ENCODE assay signal across 9 cellular contexts in genomic region chr13:48410199-48410598, GRCh38. TPM values are rescaled to one million over a fixed set of nuclear protein-coding genes. Genes with fewer than 3 reads are reported as not detected.
A peak's percentile ranks its signal among the peaks of the same experiment; 100 is the strongest.
DNase-seq lines count a peak whose midpoint lies in the region; ATAC-seq and TF ChIP-seq lines count a peak whose summit lies in the region.
"Had no signal": no experiment of that assay in that cellular context is flagged by ENCODE, and none has a peak within 500 bp of the region (broad histone marks: within the 10 kb centered on the region; RNA-seq: fewer than 3 reads in every experiment).

No MANE protein-coding gene starts in this region.

- no peak overlapping the region for H4K8ac ChIP-seq in H9 (replicated peaks; ENCODE audit: insufficient read length, low read depth, low read length)

- ATAC-seq in activated naive CD8-positive, alpha-beta T cell treated with anti-CD3 and anti-CD28 coated beads, Interleukin-2, amount 50 U/mL, for 24 hours, result peak; percentile 52
- no peak for ATAC-seq in HG02884 (IDR thresholded peaks at IDR 0.05; ENCODE audit: unreplicated experiment)

- H3K4me3 ChIP-seq in iPS-18a (ENCODE audit: low read length), result peak overlapping the region; percentile 63
- H3K4me3 ChIP-seq in skin epidermis, result peak overlapping the region; percentile 39 to 52 (median 44)

- H3K9me3 ChIP-seq in H9 (ENCODE audit: control insufficient read depth, low read depth, low read length) (no peaks in the 10 kb centered on the region), iPS-18a (ENCODE audit: control insufficient read depth, low read depth, low read length) (no peaks in the 10 kb centered on the region)

- H4K20me1 ChIP-seq in H9 (ENCODE audit: control insufficient read depth, insufficient read depth, insufficient read length), result no peaks in the 10 kb centered on the region

- H3K4ac ChIP-seq in H9 (ENCODE audit: low read depth, low read length), result no peak overlapping the region

- H2BK15ac ChIP-seq in H9 (ENCODE audit: low read depth, low read length), result no peak overlapping the region

- no peaks in the 10 kb centered on the region for H3K27me3 ChIP-seq in H9 (ENCODE audit: insufficient read depth, low read length)
- no peaks in the 10 kb centered on the region for H3K27me3 ChIP-seq in iPS-18a (ENCODE audit: control insufficient read depth, insufficient read depth, low read length)

- no peak for TF ChIP-seq CTCF in H9 (conservative IDR thresholded peaks at IDR 0.05)

- H3K27ac ChIP-seq in H9 (ENCODE audit: insufficient read length, low read depth, low read length), result no peak overlapping the region
- H3K27ac ChIP-seq in iPS-18a (ENCODE audit: low read length), result no peak overlapping the region
- H3K27ac ChIP-seq in skin epidermis, result peak overlapping the region in 18 of 21 experiments; percentile 44 to 95 (median 81)

- no peak overlapping the region for H2BK120ac ChIP-seq in H9 (ENCODE audit: low read depth, low read length, poor library complexity, severe bottlenecking)

- no peak overlapping the region for H2BK5ac ChIP-seq in H9 (ENCODE audit: insufficient read length, low read length)

- H3K23ac ChIP-seq in H9 (ENCODE audit: insufficient read length, low read depth, low read length), result no peak overlapping the region

- no peaks in the 10 kb centered on the region for H3K23me2 ChIP-seq in H9 (ENCODE audit: insufficient read length, low read depth, low read length, poor library complexity, severe bottlenecking)

- no peak overlapping the region for H4K5ac ChIP-seq in H9 (ENCODE audit: insufficient read length, low read depth, low read length)

- no peaks in the 10 kb centered on the region; the same call in 1 of the 2 replicates for H3K4me1 ChIP-seq in H9 (ENCODE audit: insufficient read depth, low read length)
- peaks cover 27% of the 10 kb centered on the region for H3K4me1 ChIP-seq in iPS-18a (ENCODE audit: control insufficient read depth, low read depth, low read length)

- no peak overlapping the region for H3K18ac ChIP-seq in H9 (ENCODE audit: insufficient read length, low read depth, low read length)

- H2BK20ac ChIP-seq in H9 (ENCODE audit: low read depth, low read length, poor library complexity, severe bottlenecking), result no peak overlapping the region

- no peaks in the 10 kb centered on the region for H3K36me3 Mint-ChIP-seq in H9 (ENCODE audit: insufficient read depth in 1 of 3, low read depth in 3 of 3)
- peaks cover 11% of the 10 kb centered on the region for H3K36me3 Mint-ChIP-seq in activated naive CD8-positive, alpha-beta T cell treated with anti-CD3 and anti-CD28 coated beads, Interleukin-2, amount 50 U/mL, for 24 hours (ENCODE audit: low read depth)

- H3K9me3 Mint-ChIP-seq in H9, result no peaks in the 10 kb centered on the region; a peak in 1 of 5 replicates
- no peaks in the 10 kb centered on the region for H3K9me3 Mint-ChIP-seq in activated naive CD8-positive, alpha-beta T cell treated with anti-CD3 and anti-CD28 coated beads, Interleukin-2, amount 50 U/mL, for 24 hours

- no peaks in the 10 kb centered on the region for H3K36me3 ChIP-seq in iPS-18a (ENCODE audit: control insufficient read depth, low read depth, low read length)

- no peak overlapping the region for H3K14ac ChIP-seq in H9 (ENCODE audit: insufficient read depth, low read length)

- H2BK12ac ChIP-seq in H9 (ENCODE audit: insufficient read length, low read depth, low read length), result no peak overlapping the region

- H3K9ac ChIP-seq in H9 (ENCODE audit: extremely low read depth, insufficient read length, low read length) (no peak overlapping the region), iPS-18a (ENCODE audit: low read length) (no peak overlapping the region)

- H2AK5ac ChIP-seq in H9 (ENCODE audit: insufficient read length, low read length), result no peak overlapping the region

- DNase-seq in H9 (no peak), hippocampal formation (lab: John Stamatoyannopoulos, UW) (no peak), NCI-H510A treated with DMSO at 0.1 percent for 48 hours (lab: John Stamatoyannopoulos, UW) (no peak), cerebellar cortex (ENCODE audit: low spot score) (no peak)
- no peak for DNase-seq in activated naive CD8-positive, alpha-beta T cell treated with anti-CD3 and anti-CD28 coated beads, Interleukin-2, amount 50 U/mL, for 24 hours
- DNase-seq: NCI-H2227 treated with DMSO at 0.1 percent for 48 hours had no signal

- no CpG with 5 or more reads among the region's 5 CpGs for WGBS in H9 (ENCODE audit: extremely low coverage, insufficient read length, low lambda C conversion rate)

- H3K4me1 Mint-ChIP-seq in H9, result peaks cover 22% of the 10 kb centered on the region in 2 experiments
- peaks cover 70% of the 10 kb centered on the region for H3K4me1 Mint-ChIP-seq in activated naive CD8-positive, alpha-beta T cell treated with anti-CD3 and anti-CD28 coated beads, Interleukin-2, amount 50 U/mL, for 24 hours

- H3K56ac ChIP-seq in H9 (ENCODE audit: insufficient read length, low read depth, low read length), result no peak overlapping the region

- H3K27me3 Mint-ChIP-seq in H9 (ENCODE audit: low read depth), result no peaks in the 10 kb centered on the region
- H3K27me3 Mint-ChIP-seq in activated naive CD8-positive, alpha-beta T cell treated with anti-CD3 and anti-CD28 coated beads, Interleukin-2, amount 50 U/mL, for 24 hours, result no peaks in the 10 kb centered on the region

- no peaks in the 10 kb centered on the region for H3K79me2 ChIP-seq in H9 (ENCODE audit: insufficient read depth, low read length)

- no peaks in the 10 kb centered on the region for H3K79me1 ChIP-seq in H9 (ENCODE audit: insufficient read depth, low read depth, low read length, poor library complexity, severe bottlenecking)

- peak overlapping the region; percentile 41 to 68; a peak in 3 of 5 replicates for H3K4me3 Mint-ChIP-seq in H9
- H3K4me3 Mint-ChIP-seq in activated naive CD8-positive, alpha-beta T cell treated with anti-CD3 and anti-CD28 coated beads, Interleukin-2, amount 50 U/mL, for 24 hours, result peak overlapping the region; percentile 88

- no peak overlapping the region for H3T11ph ChIP-seq in H9 (ENCODE audit: low read length)

- H4K91ac ChIP-seq in H9 (ENCODE audit: insufficient read length, low read depth, low read length), result no peak overlapping the region

- no peak overlapping the region for H3K4me2 ChIP-seq in H9 (ENCODE audit: insufficient read depth, insufficient read length, low read length)

- H3K27ac Mint-ChIP-seq in H9, result no peak overlapping the region
- H3K27ac Mint-ChIP-seq in activated naive CD8-positive, alpha-beta T cell treated with anti-CD3 and anti-CD28 coated beads, Interleukin-2, amount 50 U/mL, for 24 hours, result no peak overlapping the region

- no peak overlapping the region for H2AFZ ChIP-seq in H9 (ENCODE audit: low read length)

RNA-seq across cellular contexts. Expression of gene LPAR6, which starts 2.7 kb away (rescaled TPM):
- total RNA-seq in H9 (2021), result 4.2 and 4.3 TPM in 2 replicates

Comparison
In these comparisons a context has a peak if more than half of its experiments do, and no peak if none do; other contexts are left out.
1. H3K27ac ChIP-seq: peak in skin epidermis (18 of 21); none in H9 (single experiment) and iPS-18a (single experiment).